Comparison of ENCODE assay signal across 31 cellular contexts in the genomic region with DNA sequence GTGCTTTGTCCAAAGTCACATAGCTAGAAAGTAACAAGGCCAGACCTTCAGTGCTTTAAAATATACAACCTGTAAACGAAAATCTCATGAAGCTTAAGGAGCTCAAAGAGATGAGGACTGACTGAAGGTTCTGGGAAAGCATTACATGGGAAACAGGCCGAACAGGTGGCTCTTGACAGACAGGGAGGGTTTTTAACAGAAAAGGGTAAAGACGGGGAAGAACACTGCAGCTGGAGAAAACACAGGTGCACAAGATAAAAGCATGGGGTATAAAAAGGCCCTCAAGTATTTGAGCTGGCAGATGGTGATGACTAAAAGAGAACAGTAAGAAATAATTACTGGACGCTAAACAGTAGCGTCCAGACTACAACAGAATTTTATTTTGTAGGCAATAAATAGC.
A peak's percentile ranks its signal among the peaks of the same experiment; 100 is the strongest.
DNase-seq lines count a peak whose midpoint lies in the region; TF ChIP-seq lines count a peak whose summit lies in the region.
"Had no signal": no experiment of that assay in that cellular context is flagged by ENCODE, and none has a peak within 500 bp of the region (broad histone marks: within the 10 kb centered on the region; RNA-seq: fewer than 3 reads in every experiment).

No MANE protein-coding gene starts in this region.

- no peaks in the 10 kb centered on the region for H4K20me1 ChIP-seq in H9 (ENCODE audit: control insufficient read depth, insufficient read depth, insufficient read length)

- H4K91ac ChIP-seq in H9 (ENCODE audit: insufficient read length, low read depth, low read length) = no peak overlapping the region

- no peak overlapping the region for H4K5ac ChIP-seq in H9 (ENCODE audit: insufficient read length, low read depth, low read length)

- H2AFZ ChIP-seq in H9 (ENCODE audit: low read length) = no peak overlapping the region
- H2AFZ ChIP-seq: GM23338 had no signal

- DNase-seq in A673 (ENCODE audit: low spot score) = no peak
- peak; percentile 87 for DNase-seq in NCI-H1105 (lab: John Stamatoyannopoulos, UW)
- DNase-seq in NCI-H2227 treated with DMSO at 0.1 percent for 48 hours (lab: John Stamatoyannopoulos, UW) = peak; percentile 27
- peak; percentile 21 for DNase-seq in SK-N-DZ (ENCODE audit: low spot score)
- DNase-seq in H9 = no peak
- no peak for DNase-seq in NCI-H2196 (lab: John Stamatoyannopoulos, UW; ENCODE audit: unreplicated experiment)
- DNase-seq in stimulated activated CD8-positive, alpha-beta memory T cell treated with anti-CD3 and anti-CD28 coated beads, Interleukin-4, amount 100 ng/mL, for 48 hours = no peak
- no peak for DNase-seq in central memory CD4-positive, alpha-beta T cell
- DNase-seq: activated CD4-positive, alpha-beta memory T cell treated with anti-CD3 and anti-CD28 coated beads for 36 hours; activated CD4-positive, CD25-positive, alpha-beta regulatory T cell treated with anti-CD3 and anti-CD28 coated beads, Interleukin-2, amount 50 U/mL, for 72 hours; activated CD8-positive, alpha-beta memory T cell treated with anti-CD3 and anti-CD28 coated beads, Interleukin-2, amount 50 U/mL, for 48 hours; activated naive CD4-positive, alpha-beta T cell treated with anti-CD3 and anti-CD28 coated beads, Interleukin-2, amount 10 ng/mL, durations not matched to agents 7 days and 5 days; AML-193; amygdala; CD8-positive, alpha-beta T cell; DMS 273 treated with DMSO at 0.1 percent for 48 hours; effector memory CD4-positive, alpha-beta T cell; erythroblast; head of caudate nucleus; Kasumi-1; naive thymus-derived CD4-positive, alpha-beta T cell; NCI-H2081 treated with DMSO at 0.1 percent for 48 hours; NK-92 treated with Interleukin-12 subunit alpha and Interleukin-12 subunit beta, amount 100 ng/mL, for 24 hours; occipital lobe; SIG-M5; stimulated activated naive CD4-positive, alpha-beta T cell treated with Interleukin-2 at 50 U/mL for 16 hours; testis; uterus had no signal

- no peak overlapping the region for H3K4me3 Mint-ChIP-seq in H9
- H3K4me3 Mint-ChIP-seq: activated CD4-positive, alpha-beta memory T cell treated with anti-CD3 and anti-CD28 coated beads for 36 hours; activated naive CD4-positive, alpha-beta T cell treated with anti-CD3 and anti-CD28 coated beads, Interleukin-2, amount 10 ng/mL, durations not matched to agents 7 days and 5 days; CD8-positive, alpha-beta T cell; GM23338; mesothelial cell of epicardium; naive thymus-derived CD4-positive, alpha-beta T cell had no signal

- H2AK5ac ChIP-seq in H9 (ENCODE audit: insufficient read length, low read length) = no peak overlapping the region

- POLR2A ChIA-PET in A673 (lab: Charles Lee; ENCODE audit: low non-redundant PET) = interaction anchor here (0.5 kb wide), 1 partner anchor 1616 kb away, joined by 3 read pairs; no protein-coding TSS in a partner anchor

- H2BK12ac ChIP-seq in H9 (ENCODE audit: insufficient read length, low read depth, low read length) = no peak overlapping the region

- H3K36me3 ChIP-seq in A673 (ENCODE audit: insufficient read depth, low read length, poor library complexity, severe bottlenecking) = no peaks in the 10 kb centered on the region
- H3K36me3 ChIP-seq: breast epithelium, uterus had no signal

- CTCF ChIA-PET in A673 (lab: Charles Lee) = no interaction called here

- H3K9ac ChIP-seq in H9 (ENCODE audit: extremely low read depth, insufficient read length, low read length) = no peak overlapping the region

- H3K4ac ChIP-seq in H9 (ENCODE audit: low read depth, low read length) = no peak overlapping the region

- WGBS in H9 (ENCODE audit: extremely low coverage, insufficient read length, low lambda C conversion rate) = no CpG with 5 or more reads among the region's 5 CpGs

- no peaks in the 10 kb centered on the region for H3K79me1 ChIP-seq in H9 (ENCODE audit: insufficient read depth, low read depth, low read length, poor library complexity, severe bottlenecking)

- H3K4me1 ChIP-seq in A673 (ENCODE audit: insufficient read depth, low read length, poor library complexity, severe bottlenecking) (peaks cover 38% of the 10 kb centered on the region), H9 (ENCODE audit: insufficient read depth, low read length) (no peaks in the 10 kb centered on the region)
- H3K4me1 ChIP-seq: breast epithelium, testis, uterus had no signal

- H3K56ac ChIP-seq in H9 (ENCODE audit: insufficient read length, low read depth, low read length) = no peak overlapping the region

- no peak overlapping the region for H2BK20ac ChIP-seq in H9 (ENCODE audit: low read depth, low read length, poor library complexity, severe bottlenecking)

- H3K27me3 Mint-ChIP-seq in H9 (ENCODE audit: low read depth) = no peaks in the 10 kb centered on the region
- H3K27me3 Mint-ChIP-seq: activated CD4-positive, alpha-beta memory T cell treated with anti-CD3 and anti-CD28 coated beads for 36 hours; activated naive CD4-positive, alpha-beta T cell treated with anti-CD3 and anti-CD28 coated beads, Interleukin-2, amount 10 ng/mL, durations not matched to agents 7 days and 5 days; naive thymus-derived CD4-positive, alpha-beta T cell had no signal

- no peak overlapping the region for H4K8ac ChIP-seq in H9 (replicated peaks; ENCODE audit: insufficient read length, low read depth, low read length)

- H3K4me1 Mint-ChIP-seq in H9 = peaks cover 0 to 2% of the 10 kb centered on the region in 2 experiments; a peak in 2 of 4 replicates
- H3K4me1 Mint-ChIP-seq: activated naive CD4-positive, alpha-beta T cell treated with anti-CD3 and anti-CD28 coated beads, Interleukin-2, amount 10 ng/mL, durations not matched to agents 7 days and 5 days had no signal

- H2BK120ac ChIP-seq in H9 (ENCODE audit: low read depth, low read length, poor library complexity, severe bottlenecking) = no peak overlapping the region

- H3K27ac Mint-ChIP-seq in H9 = no peak overlapping the region
- H3K27ac Mint-ChIP-seq: activated CD4-positive, alpha-beta memory T cell treated with anti-CD3 and anti-CD28 coated beads for 36 hours; activated naive CD4-positive, alpha-beta T cell treated with anti-CD3 and anti-CD28 coated beads, Interleukin-2, amount 10 ng/mL, durations not matched to agents 7 days and 5 days; CD8-positive, alpha-beta T cell; GM23338; mesothelial cell of epicardium; naive thymus-derived CD4-positive, alpha-beta T cell had no signal

- TF ChIP-seq CTCF in A673 (conservative IDR thresholded peaks at IDR 0.05; ENCODE audit: low read depth, low read length) (no peak), H9 (conservative IDR thresholded peaks at IDR 0.05) (no peak)

- intact Hi-C loops in A673 (cut with micrococcal nuclease; ENCODE audit: unreplicated experiment) = no loop called here

- peak overlapping the region; percentile 31 for H3K27ac ChIP-seq in A673 (ENCODE audit: low read depth, low read length, poor library complexity, severe bottlenecking)
- no peak overlapping the region for H3K27ac ChIP-seq in H9 (ENCODE audit: insufficient read length, low read depth, low read length)
- H3K27ac ChIP-seq: breast epithelium, testis, uterus had no signal

- no peaks in the 10 kb centered on the region for H3K9me3 Mint-ChIP-seq in H9
- H3K9me3 Mint-ChIP-seq: activated CD4-positive, alpha-beta memory T cell treated with anti-CD3 and anti-CD28 coated beads for 36 hours; activated naive CD4-positive, alpha-beta T cell treated with anti-CD3 and anti-CD28 coated beads, Interleukin-2, amount 10 ng/mL, durations not matched to agents 7 days and 5 days; CD8-positive, alpha-beta T cell; GM23338; mesothelial cell of epicardium; naive thymus-derived CD4-positive, alpha-beta T cell had no signal

- H3K14ac ChIP-seq in H9 (ENCODE audit: insufficient read depth, low read length) = no peak overlapping the region

- H3K9me3 ChIP-seq in A673 (ENCODE audit: low read depth, low read length, poor library complexity, severe bottlenecking) = no peaks in the 10 kb centered on the region
- H3K9me3 ChIP-seq in H9 (ENCODE audit: control insufficient read depth, low read depth, low read length) = no peaks in the 10 kb centered on the region
- H3K9me3 ChIP-seq: breast epithelium, testis, uterus had no signal

- no TSS peak for BruUV-seq in A673 (replicated peaks; lab: Mats Ljungman, UMichigan)

- no peaks in the 10 kb centered on the region for H3K23me2 ChIP-seq in H9 (ENCODE audit: insufficient read length, low read depth, low read length, poor library complexity, severe bottlenecking)

- no peak overlapping the region for H2BK15ac ChIP-seq in H9 (ENCODE audit: low read depth, low read length)

- H2BK5ac ChIP-seq in H9 (ENCODE audit: insufficient read length, low read length) = no peak overlapping the region

- no peak overlapping the region for H3K18ac ChIP-seq in H9 (ENCODE audit: insufficient read length, low read depth, low read length)

- H3K4me3 ChIP-seq in A673 (ENCODE audit: low read depth, low read length, poor library complexity, severe bottlenecking) = no peak overlapping the region
- H3K4me3 ChIP-seq: breast epithelium, GM23338, testis, uterus had no signal

- H3K4me2 ChIP-seq in H9 (ENCODE audit: insufficient read depth, insufficient read length, low read length) = no peak overlapping the region
- H3K4me2 ChIP-seq: GM23338 had no signal

- H3K27me3 ChIP-seq in A673 (replicated peaks; ENCODE audit: insufficient read depth, low read depth, low read length, poor library complexity) = no peaks in the 10 kb centered on the region
- no peaks in the 10 kb centered on the region for H3K27me3 ChIP-seq in H9 (ENCODE audit: insufficient read depth, low read length)
- H3K27me3 ChIP-seq: breast epithelium, testis, uterus had no signal

- H3T11ph ChIP-seq in H9 (ENCODE audit: low read length) = no peak overlapping the region

- H3K79me2 ChIP-seq in H9 (ENCODE audit: insufficient read depth, low read length) = no peaks in the 10 kb centered on the region

- H3K36me3 Mint-ChIP-seq in H9 (ENCODE audit: insufficient read depth in 1 of 3, low read depth in 3 of 3) = no peaks in the 10 kb centered on the region
- H3K36me3 Mint-ChIP-seq: activated CD4-positive, alpha-beta memory T cell treated with anti-CD3 and anti-CD28 coated beads for 36 hours; activated naive CD4-positive, alpha-beta T cell treated with anti-CD3 and anti-CD28 coated beads, Interleukin-2, amount 10 ng/mL, durations not matched to agents 7 days and 5 days; mesothelial cell of epicardium had no signal

- H3K23ac ChIP-seq in H9 (ENCODE audit: insufficient read length, low read depth, low read length) = no peak overlapping the region

Comparison
In these comparisons a context has a peak if more than half of its experiments do, and no peak if none do; other contexts are left out.
1. DNase-seq: peak in NCI-H1105 (single experiment), NCI-H2227 treated with DMSO at 0.1 percent for 48 hours (single experiment) and SK-N-DZ (single experiment); none in A673 (single experiment), H9 (single experiment), NCI-H2196 (single experiment), stimulated activated CD8-positive, alpha-beta memory T cell treated with anti-CD3 and anti-CD28 coated beads, Interleukin-4, amount 100 ng/mL, for 48 hours (single experiment) and central memory CD4-positive, alpha-beta T cell (single experiment).